In genomic region chr6:88380083-88380482, GRCh38 we compare ENCODE assay signal across 11 cellular contexts.
A peak's percentile ranks its signal among the peaks of the same experiment; 100 is the strongest.
DNase-seq lines count a peak whose midpoint lies in the region; ATAC-seq lines count a peak whose summit lies in the region.
"Had no signal": no experiment of that assay in that cellular context is flagged by ENCODE, and none has a peak within 500 bp of the region (broad histone marks: within the 10 kb centered on the region; RNA-seq: fewer than 3 reads in every experiment).

No MANE protein-coding gene starts in this region.

- H3K27ac ChIP-seq in aorta (ENCODE audit: low read depth in 1 of 2, low read length in 2 of 2) = no peak overlapping the region
- H3K27ac ChIP-seq: 22Rv1 had no signal

- intact Hi-C loops in aorta (cut with DNase I) (no loop called here), left colon (cut with DNase I, micrococcal nuclease) (no loop called here)

- WGBS in aorta, 2 donors = 1 to 3% methylated on average over 2 of the region's 2 CpGs

- no peaks in the 10 kb centered on the region for H3K9me3 ChIP-seq in aorta (ENCODE audit: control insufficient read depth, low read length)

- H3K4me1 ChIP-seq in aorta (ENCODE audit: control insufficient read depth in 1 of 2, insufficient read depth in 2 of 2, low read length in 2 of 2) = peaks cover 2 to 7% of the 10 kb centered on the region in 2 donors

- H3K4me3 ChIP-seq in aorta (ENCODE audit: low read length in 2 of 2) = no peak overlapping the region

- DNase-seq in NCI-H2227 (lab: John Stamatoyannopoulos, UW; ENCODE audit: unreplicated experiment) (peak; percentile 59), NCI-H2227 treated with DMSO at 0.1 percent for 48 hours (lab: John Stamatoyannopoulos, UW) (no peak), brain pericyte (ENCODE audit: low read depth, low spot score) (peak; percentile 72), iris pigment epithelial cell (ENCODE audit: low read depth) (peak; percentile 90), aorta (peak; percentile 80 to 84), left colon (no peak)
- no peak for DNase-seq in effector CD8-positive, alpha-beta T cell (lab: John Stamatoyannopoulos, UW)
- DNase-seq: activated naive CD4-positive, alpha-beta T cell treated with anti-CD3 and anti-CD28 coated beads for 36 hours; NCI-H1930 had no signal

- peak; percentile 73 for ATAC-seq in aorta (ENCODE audit: low FRiP score)
- ATAC-seq in left colon = no peak
- ATAC-seq in GM21360 (IDR thresholded peaks at IDR 0.05; ENCODE audit: unreplicated experiment) = no peak

- H3K27me3 ChIP-seq in aorta (ENCODE audit: control insufficient read depth in 1 of 2, insufficient read depth in 2 of 2, low read length in 1 of 2) = no peaks in the 10 kb centered on the region

- H3K36me3 ChIP-seq in aorta (ENCODE audit: control insufficient read depth in 1 of 2, insufficient read depth in 2 of 2, low read length in 1 of 2) = no peaks in the 10 kb centered on the region

Comparison
In these comparisons a context has a peak if more than half of its experiments do, and no peak if none do; other contexts are left out.
1. DNase-seq: peak in NCI-H2227 (single experiment), brain pericyte (single experiment), iris pigment epithelial cell (single experiment) and aorta (2 of 2); none in NCI-H2227 treated with DMSO at 0.1 percent for 48 hours (single experiment), effector CD8-positive, alpha-beta T cell (single experiment) and left colon (0 of 2).